ENCODE assay signal across 15 cellular contexts in genomic region chr3:150373234-150373633, GRCh38. TPM values are rescaled to one million over a fixed set of nuclear protein-coding genes. Genes with fewer than 3 reads are reported as not detected.
A peak's percentile ranks its signal among the peaks of the same experiment; 100 is the strongest.
DNase-seq lines count a peak whose midpoint lies in the region; ATAC-seq, FAIRE-seq and TF ChIP-seq lines count a peak whose summit lies in the region.
"Had no signal": no experiment of that assay in that cellular context is flagged by ENCODE, and none has a peak within 500 bp of the region (broad histone marks: within the 10 kb centered on the region; RNA-seq: fewer than 3 reads in every experiment).

No MANE protein-coding gene starts in this region.

- peaks cover 2% of the 10 kb centered on the region for H3K27me3 Mint-ChIP-seq in stimulated activated naive CD8-positive, alpha-beta T cell treated with anti-CD3 and anti-CD28 coated beads, Interleukin-15, Interleukin-2, amounts not matched to agents 100 ng/mL and 50 ng/mL, for 24 hours

- H3K4me2 ChIP-seq in endothelial cell of umbilical vein (ENCODE audit: insufficient read depth, low read length) = no peak overlapping the region

- no peak for ATAC-seq in stimulated activated naive CD8-positive, alpha-beta T cell treated with anti-CD3 and anti-CD28 coated beads, Interleukin-15, Interleukin-2, amounts not matched to agents 100 U/mL and 50 U/mL, for 24 hours
- ATAC-seq in GM21367 (IDR thresholded peaks at IDR 0.05; ENCODE audit: unreplicated experiment) = no peak
- no peak for ATAC-seq in HG02642 (IDR thresholded peaks at IDR 0.05; ENCODE audit: poor library complexity, unreplicated experiment)
- ATAC-seq: left colon had no signal

- no peak for TF ChIP-seq POLR2A in endothelial cell of umbilical vein (IDR thresholded peaks at IDR 0.05; ENCODE audit: low read depth, low read length)

- H3K27me3 ChIP-seq in endothelial cell of umbilical vein (ENCODE audit: control insufficient read depth in 2 of 2, insufficient read depth in 2 of 2, low read length in 2 of 2) = no peaks in the 10 kb centered on the region

- H3K9me3 Mint-ChIP-seq in stimulated activated naive CD8-positive, alpha-beta T cell treated with anti-CD3 and anti-CD28 coated beads, Interleukin-15, Interleukin-2, amounts not matched to agents 100 ng/mL and 50 ng/mL, for 24 hours = no peaks in the 10 kb centered on the region

- CTCF ChIA-PET in endothelial cell of umbilical vein (lab: Charles Lee) = interaction anchor here (3.0 kb wide), 1 partner anchor 122 kb away, joined by 18 read pairs; no protein-coding TSS in a partner anchor

- H3K4me1 ChIP-seq in endothelial cell of umbilical vein (ENCODE audit: control insufficient read depth, extremely low read depth, insufficient read depth, low read length) = peaks cover 39% of the 10 kb centered on the region

- TF ChIP-seq CTCF in endothelial cell of umbilical vein (IDR thresholded peaks at IDR 0.05; ENCODE audit: extremely low read depth in 1 of 2, insufficient read depth in 1 of 2, low read depth in 1 of 2, low read length in 2 of 2) = no peak

- no peaks in the 10 kb centered on the region for H3K36me3 Mint-ChIP-seq in stimulated activated naive CD8-positive, alpha-beta T cell treated with anti-CD3 and anti-CD28 coated beads, Interleukin-15, Interleukin-2, amounts not matched to agents 100 ng/mL and 50 ng/mL, for 24 hours (ENCODE audit: low read depth)

- no peak overlapping the region for H3K9ac ChIP-seq in SK-N-MC (ENCODE audit: insufficient read length)
- H3K9ac ChIP-seq in endothelial cell of umbilical vein (replicated peaks; ENCODE audit: extremely low read depth, insufficient read depth, low read length) = peak overlapping the region; percentile 69

- H4K20me1 ChIP-seq in endothelial cell of umbilical vein (replicated peaks; ENCODE audit: control insufficient read depth, extremely low read depth, insufficient read depth, low read length) = no peaks in the 10 kb centered on the region

- no TSS peak for BruUV-seq in endothelial cell of umbilical vein (replicated peaks; lab: Mats Ljungman, UMichigan)

- in situ Hi-C loops in ACHN (cut with HindIII; ENCODE audit: low pct_ligation_motif_present, low pct_unique_long_range_greater_than_20kb, low sequenced_read_pairs) = no loop called here

- peak overlapping the region; percentile 96 for H3K27ac ChIP-seq in SK-N-MC
- peak overlapping the region; percentile 89 for H3K27ac ChIP-seq in endothelial cell of umbilical vein (ENCODE audit: insufficient read depth, low read depth, low read length)
- H3K27ac ChIP-seq: HL-60 had no signal

- no peak for FAIRE-seq in endothelial cell of umbilical vein (lab: Jason Lieb, UNC)
- FAIRE-seq: urothelium cell line had no signal

- POLR2A ChIA-PET in endothelial cell of umbilical vein (lab: Charles Lee) = interaction anchor here (1.0 kb wide), 1 partner anchor 35 kb away, joined by 3 read pairs; no protein-coding TSS in a partner anchor

- dilution Hi-C loops in endothelial cell of umbilical vein (cut with MboI; ENCODE audit: extremely low pct_ligation_motif_present, low sequenced_read_pairs) = no loop called here

- intact Hi-C loops in endothelial cell of umbilical vein (cut with micrococcal nuclease) = loop anchor here (2.0 kb wide), 1 partner anchor 18 kb away; no protein-coding TSS in a partner anchor

- H3K36me3 ChIP-seq in SK-N-MC (ENCODE audit: insufficient read depth, low read length) (no peaks in the 10 kb centered on the region), endothelial cell of umbilical vein (ENCODE audit: control insufficient read depth in 2 of 2, extremely low read depth in 1 of 2, insufficient read depth in 2 of 2, low read length in 2 of 2) (no peaks in the 10 kb centered on the region)

- H3K4me1 Mint-ChIP-seq in stimulated activated naive CD8-positive, alpha-beta T cell treated with anti-CD3 and anti-CD28 coated beads, Interleukin-15, Interleukin-2, amounts not matched to agents 100 ng/mL and 50 ng/mL, for 24 hours (ENCODE audit: low read depth) = peaks cover 15% of the 10 kb centered on the region

- H3K4me3 Mint-ChIP-seq in stimulated activated naive CD8-positive, alpha-beta T cell treated with anti-CD3 and anti-CD28 coated beads, Interleukin-15, Interleukin-2, amounts not matched to agents 100 ng/mL and 50 ng/mL, for 24 hours = peak overlapping the region; percentile 39

- DNase-seq in stimulated activated naive CD8-positive, alpha-beta T cell treated with anti-CD3 and anti-CD28 coated beads, Interleukin-15, Interleukin-2, amounts not matched to agents 100 U/mL and 50 U/mL, for 24 hours = no peak
- DNase-seq in SK-N-MC (ENCODE audit: low read depth, low spot score) = no peak
- DNase-seq in endothelial cell of umbilical vein (ENCODE audit: low read depth, low spot score) = no peak
- DNase-seq in ACHN = no peak
- no peak for DNase-seq in AG08396 (ENCODE audit: low spot score)
- DNase-seq: DMS153; left colon; NCI-H446; stimulated activated naive CD4-positive, alpha-beta T cell had no signal

- H3K4me3 ChIP-seq in SK-N-MC (no peak overlapping the region), endothelial cell of umbilical vein (replicated peaks in 1 of 3; ENCODE audit: insufficient read depth in 1 of 3, low read depth in 1 of 3, low read length in 3 of 3) (no peak overlapping the region)
- H3K4me3 ChIP-seq: skin epidermis had no signal

- no peaks in the 10 kb centered on the region for H3K9me1 ChIP-seq in endothelial cell of umbilical vein (replicated peaks; ENCODE audit: control insufficient read depth, extremely low read depth, insufficient read depth, low read length)

- H3K9me3 ChIP-seq in SK-N-MC (ENCODE audit: low read depth, low read length) (no peaks in the 10 kb centered on the region; the same call in 1 of the 2 replicates), endothelial cell of umbilical vein (replicated peaks; ENCODE audit: control insufficient read depth, insufficient read depth, low read length) (no peaks in the 10 kb centered on the region)

- no peak overlapping the region for H3K27ac Mint-ChIP-seq in stimulated activated naive CD8-positive, alpha-beta T cell treated with anti-CD3 and anti-CD28 coated beads, Interleukin-15, Interleukin-2, amounts not matched to agents 100 ng/mL and 50 ng/mL, for 24 hours

- H2AFZ ChIP-seq in endothelial cell of umbilical vein (ENCODE audit: low read depth, low read length) = no peak overlapping the region

- peaks cover 6% of the 10 kb centered on the region for H3K79me2 ChIP-seq in endothelial cell of umbilical vein (ENCODE audit: control insufficient read depth, insufficient read depth, low read length)

TF ChIP-seq in endothelial cell of umbilical vein, 7 proteins besides CTCF, POLR2A, EP300 and RAD21:
- TF ChIP-seq MYC (IDR thresholded peaks at IDR 0.05; ENCODE audit: low read depth, low read length) (no peak), JUN (IDR thresholded peaks at IDR 0.05; ENCODE audit: borderline replicate concordance, insufficient read depth, insufficient read length, low read depth) (no peak), GATA2 (IDR thresholded peaks at IDR 0.05; ENCODE audit: insufficient read depth, insufficient read length, low read depth, low read length) (no peak), FOS (IDR thresholded peaks at IDR 0.05; ENCODE audit: borderline replicate concordance, insufficient read depth, low read length) (no peak), EZH2 (IDR thresholded peaks at IDR 0.05; ENCODE audit: borderline replicate concordance, low read depth, low read length, severe bottlenecking) (no peak), POLR2AphosphoS5 (IDR thresholded peaks at IDR 0.05; ENCODE audit: insufficient read depth, low read depth, low read length) (no peak), MAX (IDR thresholded peaks at IDR 0.05; ENCODE audit: insufficient read depth, insufficient read length) (no peak)

RNA-seq across cellular contexts. Expression of gene TSC22D2, which starts 34.9 kb away (rescaled TPM):
- 43.9 and 50.9 TPM in 2 replicates for total RNA-seq in endothelial cell of umbilical vein
- polyA plus RNA-seq in endothelial cell of umbilical vein = 5.9 and 7.6 TPM in 2 replicates
- polyA plus RNA-seq in endothelial cell of umbilical vein (2011; cell fraction: cytosol; rRNA removed) = 11.3 and 11.7 TPM in 2 replicates
- 45.7 and 53.1 TPM in 2 replicates for polyA plus RNA-seq in endothelial cell of umbilical vein (2011; cell fraction: nucleus; rRNA removed)
- 22.3 and 30.9 TPM in 2 replicates for polyA plus RNA-seq in endothelial cell of umbilical vein (2012)
- polyA minus RNA-seq in endothelial cell of umbilical vein = 23.5 and 31.4 TPM in 2 replicates
- polyA minus RNA-seq in endothelial cell of umbilical vein (2011; cell fraction: cytosol; rRNA and poly(A)+ RNA removed) = 22.4 TPM
- 135 and 141 TPM in 2 replicates for polyA minus RNA-seq in endothelial cell of umbilical vein (2011; cell fraction: nucleus; rRNA and poly(A)+ RNA removed)
